In genomic region chr14:98822917-98823316, GRCh38 we compare ENCODE assay signal across 23 cellular contexts.
"Had no signal": no experiment of that assay in that cellular context is flagged by ENCODE, and none has a peak within 500 bp of the region (broad histone marks: within the 10 kb centered on the region; RNA-seq: fewer than 3 reads in every experiment).

No MANE protein-coding gene starts in this region.

- H3K4me3 ChIP-seq: dorsolateral prefrontal cortex, hepatocyte, left ventricle myocardium inferior, lung, psoas muscle, spleen, testis, tibial nerve had no signal

- H3K36me3 ChIP-seq: left ventricle myocardium inferior, neutrophil, spleen, tibial nerve had no signal

- H3K4me3 Mint-ChIP-seq: naive thymus-derived CD4-positive, alpha-beta T cell; stimulated activated naive B cell treated with anti-CD40 and anti-IgM and Interleukin-4, amounts not matched to agents 10 μg/mL and 1 μg/mL and 100 μg/mL, for 72 hours; stimulated activated naive CD8-positive, alpha-beta T cell treated with anti-CD3 and anti-CD28 coated beads, Interleukin-15, amount 100 ng/mL, for 72 hours had no signal

- H3K27ac Mint-ChIP-seq: naive thymus-derived CD4-positive, alpha-beta T cell; stimulated activated naive B cell treated with anti-CD40 and anti-IgM and Interleukin-4, amounts not matched to agents 10 μg/mL and 1 μg/mL and 100 μg/mL, for 72 hours had no signal

- H3K27ac ChIP-seq: dorsolateral prefrontal cortex, hepatocyte, left ventricle myocardium inferior, neutrophil, psoas muscle, spleen, testis, tibial nerve had no signal

- ATAC-seq: left cardiac atrium; naive thymus-derived CD4-positive, alpha-beta T cell; psoas muscle; sciatic nerve; stimulated activated naive B cell treated with anti-CD40 and anti-IgM and Interleukin-4, amounts not matched to agents 10 μg/mL and 1 μg/mL and 100 μg/mL, for 72 hours; stimulated activated naive CD8-positive, alpha-beta T cell treated with anti-CD3 and anti-CD28 coated beads, Interleukin-15, amount 100 ng/mL, for 72 hours had no signal

- H3K27me3 ChIP-seq: hepatocyte, neutrophil, spleen, testis, tibial nerve had no signal

- H3K9me3 Mint-ChIP-seq: naive thymus-derived CD4-positive, alpha-beta T cell; stimulated activated naive CD8-positive, alpha-beta T cell treated with anti-CD3 and anti-CD28 coated beads, Interleukin-15, amount 100 ng/mL, for 72 hours had no signal

- H3K4me1 ChIP-seq: left ventricle myocardium inferior, psoas muscle, testis, tibial nerve had no signal

- H3K79me2 ChIP-seq: hepatocyte had no signal

- H3K36me3 Mint-ChIP-seq: naive thymus-derived CD4-positive, alpha-beta T cell; stimulated activated naive B cell treated with anti-CD40 and anti-IgM and Interleukin-4, amounts not matched to agents 10 μg/mL and 1 μg/mL and 100 μg/mL, for 72 hours had no signal

- H3K9me3 ChIP-seq: left ventricle myocardium inferior, neutrophil, psoas muscle, spleen, testis had no signal

- H3K4me1 Mint-ChIP-seq: stimulated activated naive B cell treated with anti-CD40 and anti-IgM and Interleukin-4, amounts not matched to agents 10 μg/mL and 1 μg/mL and 100 μg/mL, for 72 hours had no signal

- H3K4me2 ChIP-seq: hepatocyte had no signal

- H2AFZ ChIP-seq: hepatocyte had no signal

- DNase-seq: cortex of kidney; dorsolateral prefrontal cortex; effector CD8-positive, alpha-beta T cell; foreskin melanocyte; head of caudate nucleus; kidney; left cardiac atrium; left ventricle myocardium inferior; naive thymus-derived CD4-positive, alpha-beta T cell; psoas muscle; retina; spleen; stimulated activated CD4-positive, alpha-beta T cell treated with anti-CD3 and anti-CD28 coated beads, Interleukin-15, amount 100 ng/mL, for 24 hours; stimulated activated CD4-positive, alpha-beta T cell treated with anti-CD3 and anti-CD28 coated beads, Interleukin-2, amount 100 ng/mL, for 24 hours; stimulated activated CD4-positive, alpha-beta T cell treated with anti-CD3 and anti-CD28 coated beads, Interleukin-4, amount 100 ng/mL, for 4 hours; stimulated activated naive B cell treated with anti-CD40 and anti-IgM and Interleukin-4, amounts not matched to agents 10 μg/mL and 1 μg/mL and 100 μg/mL, for 72 hours; stimulated activated naive CD8-positive, alpha-beta T cell treated with anti-CD3 and anti-CD28 coated beads, Interleukin-15, amount 100 ng/mL, for 72 hours; testis had no signal

- H3K27me3 Mint-ChIP-seq: stimulated activated naive B cell treated with anti-CD40 and anti-IgM and Interleukin-4, amounts not matched to agents 10 μg/mL and 1 μg/mL and 100 μg/mL, for 72 hours; stimulated activated naive CD8-positive, alpha-beta T cell treated with anti-CD3 and anti-CD28 coated beads, Interleukin-15, amount 100 ng/mL, for 72 hours had no signal
